13 cellular contexts compared by ENCODE assay signal in genomic region chr14:102215522-102216250, GRCh38.
DNase-seq lines count a peak whose midpoint lies in the region; ATAC-seq and TF ChIP-seq lines count a peak whose summit lies in the region.
"Had no signal": no experiment of that assay in that cellular context is flagged by ENCODE, and none has a peak within 500 bp of the region (broad histone marks: within the 10 kb centered on the region; RNA-seq: fewer than 3 reads in every experiment).

No MANE protein-coding gene starts in this region.

- ATAC-seq in PC-3 (peak; percentile 60), Right ventricle myocardium superior (ENCODE audit: poor library complexity) (peak; percentile 80), sciatic nerve (peak; percentile 18)
- no peak for ATAC-seq in stimulated activated naive CD8-positive, alpha-beta T cell treated with anti-CD3 and anti-CD28 coated beads, Interleukin-15, amount 100 ng/mL, for 72 hours
- ATAC-seq: left colon had no signal

- H3K4me1 Mint-ChIP-seq in stimulated activated naive CD8-positive, alpha-beta T cell treated with anti-CD3 and anti-CD28 coated beads, Interleukin-15, amount 100 ng/mL, for 72 hours, result peaks cover 16% of the 10 kb centered on the region
- H3K4me1 Mint-ChIP-seq: activated naive CD8-positive, alpha-beta T cell treated with anti-CD3 and anti-CD28 coated beads, Interleukin-2, amount 10 ng/mL, durations not matched to agents 7 days and 5 days had no signal

- 91 to 92% methylated on average over 23 of the region's 23 CpGs for WGBS in GM23248 (ENCODE audit: low coverage in 1 of 2, low lambda C conversion rate in 2 of 2, missing lambda C conversion rate in 2 of 2), 2 experiments

- H3K4me1 ChIP-seq in GM23248 (ENCODE audit: insufficient read depth) (peaks cover 16% of the 10 kb centered on the region), PC-3 (ENCODE audit: insufficient read depth, low read length) (peaks cover 36% of the 10 kb centered on the region)

- H3K79me2 ChIP-seq in GM23248 (ENCODE audit: insufficient read depth) (peaks cover 91% of the 10 kb centered on the region), PC-3 (ENCODE audit: low read length) (peaks cover 53% of the 10 kb centered on the region)

- peak overlapping the region in 1 of 2 donors; percentile 79 for H3K27ac Mint-ChIP-seq in stimulated activated naive CD8-positive, alpha-beta T cell treated with anti-CD3 and anti-CD28 coated beads, Interleukin-15, amount 100 ng/mL, for 72 hours
- H3K27ac Mint-ChIP-seq: activated naive CD8-positive, alpha-beta T cell treated with anti-CD3 and anti-CD28 coated beads, Interleukin-2, amount 10 ng/mL, durations not matched to agents 7 days and 5 days had no signal

- CTCF ChIA-PET in PC-3 (lab: Charles Lee), result interaction anchor here (0.5 to 1.4 kb wide), 2 partner anchors 59 to 98 kb away, joined by 3 to 9 read pairs; no protein-coding TSS in a partner anchor

- H3K9ac ChIP-seq in GM23248, result no peak overlapping the region
- peak overlapping the region; percentile 44 for H3K9ac ChIP-seq in PC-3 (ENCODE audit: low read length)

- no peaks in the 10 kb centered on the region for H3K9me2 ChIP-seq in GM23248 (ENCODE audit: insufficient read depth)
- H3K9me2 ChIP-seq in PC-3 (replicated peaks; ENCODE audit: low read length), result no peaks in the 10 kb centered on the region

- H3K4me3 ChIP-seq in GM23248 (no peak overlapping the region), PC-3 (ENCODE audit: low read length) (peak overlapping the region; percentile 36; the same call in 1 of the 2 replicates)

- H3K4me2 ChIP-seq in GM23248 (ENCODE audit: unreplicated experiment) (no peak overlapping the region), PC-3 (ENCODE audit: low read length) (peak overlapping the region; percentile 66)

- H2AFZ ChIP-seq in GM23248 (no peak overlapping the region), PC-3 (ENCODE audit: low read length) (peak overlapping the region; percentile 9; the same call in 1 of the 2 replicates)

- TSS peak; percentile 35 for BruUV-seq in PC-3 (replicated peaks; lab: Mats Ljungman, UMichigan)

- POLR2A ChIA-PET in PC-3 (lab: Charles Lee; ENCODE audit: unreplicated experiment), result no interaction called here

- no peak for TF ChIP-seq CTCF in PC-3 (conservative IDR thresholded peaks at IDR 0.05; ENCODE audit: low read depth, low read length)

- DNase-seq in GM23248 (peak; percentile 15), PC-3 (peak; percentile 61), Right ventricle myocardium superior (peak; percentile 68), sciatic nerve (ENCODE audit: low spot score) (no peak), HPDE6-E6E7 (ENCODE audit: extremely low spot score) (no peak), AG20443 (ENCODE audit: low spot score) (no peak)
- no peak for DNase-seq in stimulated activated naive CD8-positive, alpha-beta T cell treated with anti-CD3 and anti-CD28 coated beads, Interleukin-15, amount 100 ng/mL, for 72 hours
- DNase-seq in stimulated activated naive CD4-positive, alpha-beta T cell treated with Interleukin-2 at 50 U/mL for 16 hours (lab: John Stamatoyannopoulos, UW), result no peak
- DNase-seq: activated CD4-positive, alpha-beta T cell treated with anti-CD3 and anti-CD28 coated beads, Interleukin-2, amount 50 U/mL, for 48 hours; activated naive CD8-positive, alpha-beta T cell treated with anti-CD3 and anti-CD28 coated beads, Interleukin-2, amount 10 ng/mL, durations not matched to agents 7 days and 5 days; left colon; NCI-H524 treated with DMSO at 0.1 percent for 48 hours had no signal

- 0 out of 2 replicates have a peak, but pooled peaks cover 7% of the 10 kb centered on the region for H3K36me3 ChIP-seq in GM23248 (ENCODE audit: low read depth)
- H3K36me3 ChIP-seq in PC-3 (ENCODE audit: low read depth, low read length), result 0 out of 2 replicates have a peak, but pooled peaks cover 4% of the 10 kb centered on the region

- intact Hi-C loops in PC-3 (cut with micrococcal nuclease) (no loop called here), Right ventricle myocardium superior (cut with DNase I) (no loop called here), sciatic nerve (cut with DNase I) (no loop called here)

- in situ Hi-C loops in GM23248 (cut with MboI), result no loop called here

- H3K9me3 ChIP-seq in GM23248 (ENCODE audit: low read depth) (no peaks in the 10 kb centered on the region), PC-3 (ENCODE audit: low read length) (no peaks in the 10 kb centered on the region)

- H3K27ac ChIP-seq in GM23248, result peak overlapping the region; percentile 54
- H3K27ac ChIP-seq in PC-3 (ENCODE audit: low read length), result peak overlapping the region; percentile 78

- peaks cover 23% of the 10 kb centered on the region for H3F3A ChIP-seq in GM23248 (ENCODE audit: insufficient read depth)
- peaks cover 5% of the 10 kb centered on the region for H3F3A ChIP-seq in PC-3 (ENCODE audit: low read length, unreplicated experiment)

- H3K27me3 ChIP-seq in GM23248 (replicated peaks; ENCODE audit: insufficient read depth) (no peaks in the 10 kb centered on the region), PC-3 (ENCODE audit: low read length) (no peaks in the 10 kb centered on the region)

- H4K20me1 ChIP-seq in GM23248 (ENCODE audit: insufficient read depth), result no peaks in the 10 kb centered on the region
- no peaks in the 10 kb centered on the region for H4K20me1 ChIP-seq in PC-3 (ENCODE audit: low read length)

- no peaks in the 10 kb centered on the region for H3K9me3 Mint-ChIP-seq in stimulated activated naive CD8-positive, alpha-beta T cell treated with anti-CD3 and anti-CD28 coated beads, Interleukin-15, amount 100 ng/mL, for 72 hours
- H3K9me3 Mint-ChIP-seq: activated naive CD8-positive, alpha-beta T cell treated with anti-CD3 and anti-CD28 coated beads, Interleukin-2, amount 10 ng/mL, durations not matched to agents 7 days and 5 days; IgD-negative memory B cell had no signal

- no peak overlapping the region for H3K4me3 Mint-ChIP-seq in stimulated activated naive CD8-positive, alpha-beta T cell treated with anti-CD3 and anti-CD28 coated beads, Interleukin-15, amount 100 ng/mL, for 72 hours
- H3K4me3 Mint-ChIP-seq: activated naive CD8-positive, alpha-beta T cell treated with anti-CD3 and anti-CD28 coated beads, Interleukin-2, amount 10 ng/mL, durations not matched to agents 7 days and 5 days; IgD-negative memory B cell had no signal

- no peaks in the 10 kb centered on the region for H3K27me3 Mint-ChIP-seq in stimulated activated naive CD8-positive, alpha-beta T cell treated with anti-CD3 and anti-CD28 coated beads, Interleukin-15, amount 100 ng/mL, for 72 hours
- H3K27me3 Mint-ChIP-seq: activated naive CD8-positive, alpha-beta T cell treated with anti-CD3 and anti-CD28 coated beads, Interleukin-2, amount 10 ng/mL, durations not matched to agents 7 days and 5 days had no signal

Comparison
In these comparisons a context has a peak if more than half of its experiments do, and no peak if none do; other contexts are left out.
1. DNase-seq: peak in GM23248 (single experiment), PC-3 (single experiment) and Right ventricle myocardium superior (single experiment); none in sciatic nerve (single experiment), HPDE6-E6E7 (single experiment), stimulated activated naive CD8-positive, alpha-beta T cell treated with anti-CD3 and anti-CD28 coated beads, Interleukin-15, amount 100 ng/mL, for 72 hours (0 of 2), stimulated activated naive CD4-positive, alpha-beta T cell treated with Interleukin-2 at 50 U/mL for 16 hours (single experiment) and AG20443 (single experiment).